ENCODE assay signal across 3 cellular contexts in the genomic region with DNA sequence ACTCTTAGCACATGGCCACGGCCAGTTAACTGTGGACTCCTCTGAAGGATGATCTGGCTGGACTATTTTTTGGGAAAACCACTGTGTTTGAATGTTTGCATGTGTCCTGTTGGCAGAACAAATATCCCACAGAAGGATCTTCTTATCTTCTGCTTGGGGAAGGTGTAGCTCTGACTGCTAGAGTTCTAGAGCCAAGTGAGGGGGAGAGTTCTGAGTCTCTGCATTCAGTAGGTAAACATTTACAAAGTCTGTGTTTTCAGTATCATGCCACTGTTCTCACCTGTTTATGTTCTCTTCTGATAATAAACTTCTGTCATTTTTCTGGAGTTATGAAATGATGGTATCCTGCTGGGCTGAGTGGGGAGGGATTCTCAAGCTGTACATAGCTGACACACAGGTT.
"Had no signal": no experiment of that assay in that cellular context is flagged by ENCODE, and none has a peak within 500 bp of the region (broad histone marks: within the 10 kb centered on the region; RNA-seq: fewer than 3 reads in every experiment).

No MANE protein-coding gene starts in this region.

- DNase-seq: GDM1, GF-D8 had no signal

- H3K4me3 ChIP-seq: GM12878 had no signal

- ATAC-seq: GM12878 had no signal
